In the genomic region with DNA sequence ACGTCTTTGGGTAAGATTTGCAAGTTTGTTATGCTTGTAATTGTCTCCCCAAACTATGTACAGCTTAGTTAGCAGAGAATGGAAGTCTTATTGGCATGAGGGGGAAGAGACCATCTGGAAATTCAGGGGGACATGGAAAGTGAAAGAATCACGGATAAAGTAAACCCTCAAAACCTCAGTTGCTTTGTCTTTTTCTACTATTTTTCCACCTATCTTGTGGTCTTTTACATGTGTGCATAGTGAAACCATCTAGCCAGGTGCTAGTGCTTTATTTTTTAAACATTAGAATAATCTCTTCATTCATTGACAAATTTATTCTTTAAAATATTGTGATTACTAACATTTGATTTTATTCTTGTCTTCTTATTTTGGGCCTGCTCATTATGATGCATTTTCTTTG, we compare ENCODE assay signal across 7 cellular contexts.
"Had no signal": no experiment of that assay in that cellular context is flagged by ENCODE, and none has a peak within 500 bp of the region (broad histone marks: within the 10 kb centered on the region; RNA-seq: fewer than 3 reads in every experiment).

No MANE protein-coding gene starts in this region.

- ATAC-seq: HCT116 had no signal

- H3K36me3 ChIP-seq: HAP-1 had no signal

- H3K27ac Mint-ChIP-seq: HFFc6 had no signal

- DNase-seq: GOT3, H7, HFFc6, IMR-90, KBM-7 had no signal

- H3K9me3 ChIP-seq: HAP-1 had no signal

- H3K4me3 Mint-ChIP-seq: HFFc6 had no signal

- H3K4me1 ChIP-seq: HAP-1 had no signal

- H3K4me3 ChIP-seq: HAP-1 had no signal
